30 cellular contexts compared by ENCODE assay signal in genomic region chr17:35010093-35010492, GRCh38. TPM values are rescaled to one million over a fixed set of nuclear protein-coding genes. Genes with fewer than 3 reads are reported as not detected.
DNase-seq lines count a peak whose midpoint lies in the region; ATAC-seq and TF ChIP-seq lines count a peak whose summit lies in the region.
"Had no signal": no experiment of that assay in that cellular context is flagged by ENCODE, and none has a peak within 500 bp of the region (broad histone marks: within the 10 kb centered on the region; RNA-seq: fewer than 3 reads in every experiment).

No MANE protein-coding gene starts in this region.

- no peak for ATAC-seq in activated CD8-positive, alpha-beta memory T cell treated with anti-CD3 and anti-CD28 coated beads, Interleukin-2, amount 10 ng/mL, durations not matched to agents 7 days and 5 days
- ATAC-seq in stimulated activated naive B cell treated with anti-CD40 and anti-IgM and Interleukin-4, amounts not matched to agents 10 μg/mL and 1 μg/mL and 100 μg/mL, for 72 hours (replicated peaks) = no peak
- ATAC-seq: effector memory CD8-positive, alpha-beta T cell; heart left ventricle; right cardiac atrium; Right ventricle myocardium inferior; stimulated activated naive CD8-positive, alpha-beta T cell treated with anti-CD3 and anti-CD28 coated beads, Interleukin-15, Interleukin-2, amounts not matched to agents 100 U/mL and 50 U/mL, for 24 hours had no signal

- TF ChIP-seq CTCF in dorsolateral prefrontal cortex (IDR thresholded peaks at IDR 0.05 in 54 of 56, conservative IDR thresholded peaks at IDR 0.05 in 2 of 56; ENCODE audit: low read depth in 1 of 56, partially characterized antibody in 56 of 56) (no peak), progenitor cell of endocrine pancreas (IDR thresholded peaks at IDR 0.05; ENCODE audit: unreplicated experiment) (no peak)

- H3K27ac Mint-ChIP-seq in activated CD8-positive, alpha-beta memory T cell treated with anti-CD3 and anti-CD28 coated beads, Interleukin-2, amount 10 ng/mL, durations not matched to agents 7 days and 5 days = peak overlapping the region; percentile 55
- peak overlapping the region; percentile 20 for H3K27ac Mint-ChIP-seq in stimulated activated naive B cell treated with anti-CD40 and anti-IgM and Interleukin-4, amounts not matched to agents 10 μg/mL and 1 μg/mL and 100 μg/mL, for 72 hours
- no peak overlapping the region for H3K27ac Mint-ChIP-seq in progenitor cell of endocrine pancreas
- H3K27ac Mint-ChIP-seq: activated B cell treated with CpG ODN at 0.5 μM for 24 hours; activated naive CD4-positive, alpha-beta T cell treated with anti-CD3 and anti-CD28 coated beads, Interleukin-2, amount 50 U/mL, for 24 hours; neural progenitor cell had no signal

- H3K4me3 ChIP-seq in dorsolateral prefrontal cortex = no peak overlapping the region
- H3K4me3 ChIP-seq: breast epithelium, colonic mucosa, heart left ventricle, left ventricle myocardium inferior, neural progenitor cell, smooth muscle cell had no signal

- CTCF ChIA-PET in activated CD8-positive, alpha-beta memory T cell treated with anti-CD3 and anti-CD28 coated beads, Interleukin-2, amount 10 ng/mL, durations not matched to agents 7 days and 5 days (lab: Charles Lee) = interaction anchor here (1.0 to 2.6 kb wide), 2 partner anchors 10 to 13 kb away, joined by 3 to 7 read pairs; no protein-coding TSS in a partner anchor

- intact Hi-C loops in dorsolateral prefrontal cortex (cut with DNase I) = no loop called here

- no peak overlapping the region for H3K4me3 Mint-ChIP-seq in activated CD8-positive, alpha-beta memory T cell treated with anti-CD3 and anti-CD28 coated beads, Interleukin-2, amount 10 ng/mL, durations not matched to agents 7 days and 5 days
- no peak overlapping the region for H3K4me3 Mint-ChIP-seq in stimulated activated naive B cell treated with anti-CD40 and anti-IgM and Interleukin-4, amounts not matched to agents 10 μg/mL and 1 μg/mL and 100 μg/mL, for 72 hours
- H3K4me3 Mint-ChIP-seq in progenitor cell of endocrine pancreas (ENCODE audit: low read depth) = no peak overlapping the region
- H3K4me3 Mint-ChIP-seq: activated B cell treated with CpG ODN at 0.5 μM for 24 hours; activated naive CD4-positive, alpha-beta T cell treated with anti-CD3 and anti-CD28 coated beads, Interleukin-2, amount 50 U/mL, for 24 hours; CD4-positive, alpha-beta memory T cell; effector memory CD8-positive, alpha-beta T cell; IgD-negative memory B cell; neural progenitor cell had no signal

- H3K9me3 Mint-ChIP-seq in activated CD8-positive, alpha-beta memory T cell treated with anti-CD3 and anti-CD28 coated beads, Interleukin-2, amount 10 ng/mL, durations not matched to agents 7 days and 5 days (ENCODE audit: low read depth) = no peaks in the 10 kb centered on the region
- H3K9me3 Mint-ChIP-seq in stimulated activated naive B cell treated with anti-CD40 and anti-IgM and Interleukin-4, amounts not matched to agents 10 μg/mL and 1 μg/mL and 100 μg/mL, for 72 hours = no peaks in the 10 kb centered on the region
- H3K9me3 Mint-ChIP-seq in progenitor cell of endocrine pancreas (ENCODE audit: low read depth) = no peaks in the 10 kb centered on the region
- H3K9me3 Mint-ChIP-seq: activated B cell treated with CpG ODN at 0.5 μM for 24 hours; activated naive CD4-positive, alpha-beta T cell treated with anti-CD3 and anti-CD28 coated beads, Interleukin-2, amount 50 U/mL, for 24 hours; CD4-positive, alpha-beta memory T cell; effector memory CD8-positive, alpha-beta T cell; IgD-negative memory B cell; neural progenitor cell had no signal

- H3K27me3 Mint-ChIP-seq in activated CD8-positive, alpha-beta memory T cell treated with anti-CD3 and anti-CD28 coated beads, Interleukin-2, amount 10 ng/mL, durations not matched to agents 7 days and 5 days = no peaks in the 10 kb centered on the region
- H3K27me3 Mint-ChIP-seq in stimulated activated naive B cell treated with anti-CD40 and anti-IgM and Interleukin-4, amounts not matched to agents 10 μg/mL and 1 μg/mL and 100 μg/mL, for 72 hours = no peaks in the 10 kb centered on the region
- no peaks in the 10 kb centered on the region for H3K27me3 Mint-ChIP-seq in progenitor cell of endocrine pancreas
- H3K27me3 Mint-ChIP-seq: activated B cell treated with CpG ODN at 0.5 μM for 24 hours; activated naive CD4-positive, alpha-beta T cell treated with anti-CD3 and anti-CD28 coated beads, Interleukin-2, amount 50 U/mL, for 24 hours; CD4-positive, alpha-beta memory T cell; effector memory CD8-positive, alpha-beta T cell; IgD-negative memory B cell had no signal

- peaks cover 46% of the 10 kb centered on the region for H3K36me3 Mint-ChIP-seq in activated CD8-positive, alpha-beta memory T cell treated with anti-CD3 and anti-CD28 coated beads, Interleukin-2, amount 10 ng/mL, durations not matched to agents 7 days and 5 days
- peaks cover 16 to 31% of the 10 kb centered on the region in 2 donors for H3K36me3 Mint-ChIP-seq in stimulated activated naive B cell treated with anti-CD40 and anti-IgM and Interleukin-4, amounts not matched to agents 10 μg/mL and 1 μg/mL and 100 μg/mL, for 72 hours
- H3K36me3 Mint-ChIP-seq in progenitor cell of endocrine pancreas (ENCODE audit: insufficient read depth) = peaks cover 13% of the 10 kb centered on the region

- H3K27ac ChIP-seq in dorsolateral prefrontal cortex = peak overlapping the region in 37 of 59 donors; percentile 2 to 100 (median 43)
- H3K27ac ChIP-seq: breast epithelium, colonic mucosa, heart left ventricle, left ventricle myocardium inferior, testis had no signal

- TF ChIP-seq POLR2A in erythroblast (IDR thresholded peaks at IDR 0.05; ENCODE audit: low read length) = no peak

- H3K27me3 ChIP-seq in dorsolateral prefrontal cortex = no peaks in the 10 kb centered on the region
- H3K27me3 ChIP-seq: breast epithelium, colonic mucosa, heart left ventricle, neural progenitor cell, testis had no signal

- H3K4me1 Mint-ChIP-seq in activated CD8-positive, alpha-beta memory T cell treated with anti-CD3 and anti-CD28 coated beads, Interleukin-2, amount 10 ng/mL, durations not matched to agents 7 days and 5 days = no peaks in the 10 kb centered on the region
- H3K4me1 Mint-ChIP-seq in stimulated activated naive B cell treated with anti-CD40 and anti-IgM and Interleukin-4, amounts not matched to agents 10 μg/mL and 1 μg/mL and 100 μg/mL, for 72 hours = no peaks in the 10 kb centered on the region
- H3K4me1 Mint-ChIP-seq in progenitor cell of endocrine pancreas (ENCODE audit: low read depth) = peaks cover 8% of the 10 kb centered on the region
- H3K4me1 Mint-ChIP-seq: activated B cell treated with CpG ODN at 0.5 μM for 24 hours had no signal

- no peak for DNase-seq in activated CD8-positive, alpha-beta memory T cell treated with anti-CD3 and anti-CD28 coated beads, Interleukin-2, amount 10 ng/mL, durations not matched to agents 7 days and 5 days
- no peak for DNase-seq in activated CD8-positive, alpha-beta memory T cell treated with anti-CD3 and anti-CD28 coated beads, Interleukin-2, amount 50 U/mL, for 4 hours
- DNase-seq in dorsolateral prefrontal cortex = no peak
- DNase-seq in stimulated activated naive B cell treated with anti-CD40 and anti-IgM and Interleukin-4, amounts not matched to agents 10 μg/mL and 1 μg/mL and 100 μg/mL, for 72 hours = no peak
- DNase-seq in progenitor cell of endocrine pancreas (ENCODE audit: low spot score, unreplicated experiment) = no peak
- no peak for DNase-seq in erythroblast (lab: John Stamatoyannopoulos, UW)
- DNase-seq: 8988T; activated B cell treated with CpG ODN at 0.5 μM for 24 hours; activated CD4-positive, alpha-beta T cell treated with anti-CD3 and anti-CD28 coated beads, Interleukin-2, amount 50 U/mL, for 1 hour; AML-193; CD4-positive, alpha-beta memory T cell; colonic mucosa; effector memory CD8-positive, alpha-beta T cell; foreskin melanocyte; GOT3; heart left ventricle; islet precursor cell; left ventricle myocardium inferior; NCI-H2107; NCI-H345; right cardiac atrium; SK-N-SH; stimulated activated naive CD8-positive, alpha-beta T cell treated with anti-CD3 and anti-CD28 coated beads, Interleukin-15, Interleukin-2, amounts not matched to agents 100 U/mL and 50 U/mL, for 24 hours; testis had no signal

RNA-seq across cellular contexts. Expression of gene LIG3, which starts 29.8 kb away (rescaled TPM):
- 10 to 100 TPM; 54.4 to 56.5 TPM for total RNA-seq in activated CD8-positive, alpha-beta memory T cell treated with anti-CD3 and anti-CD28 coated beads, Interleukin-2, amount 10 ng/mL, durations not matched to agents 7 days and 5 days
- total RNA-seq in dorsolateral prefrontal cortex = 10 to 100 TPM; 30.3 to 62.9 (median 43.1) TPM
- 101 TPM in 2 replicates for total RNA-seq in progenitor cell of endocrine pancreas

RNA-seq across cellular contexts. Expression of gene ZNF830, which starts 48.8 kb away (rescaled TPM):
- total RNA-seq in activated CD8-positive, alpha-beta memory T cell treated with anti-CD3 and anti-CD28 coated beads, Interleukin-2, amount 10 ng/mL, durations not matched to agents 7 days and 5 days = 10 to 100 TPM; 27.7 to 32.7 TPM
- total RNA-seq in dorsolateral prefrontal cortex (10 to 100 TPM in 119 of 120 experiments, 1 to 10 TPM in 1; 9.3 to 22.0 (median 15.2) TPM), progenitor cell of endocrine pancreas (17.7 and 21.3 TPM in 2 replicates)

RNA-seq across cellular contexts. Expression of gene CCT6B, which starts 48.8 kb away (rescaled TPM):
- total RNA-seq in activated CD8-positive, alpha-beta memory T cell treated with anti-CD3 and anti-CD28 coated beads, Interleukin-2, amount 10 ng/mL, durations not matched to agents 7 days and 5 days = 1 to 10 TPM; 1.9 to 2.4 TPM
- total RNA-seq in dorsolateral prefrontal cortex (1 to 10 TPM; 1.3 to 9.3 (median 4.1) TPM), progenitor cell of endocrine pancreas (1.6 and 1.7 TPM in 2 replicates)

RNA-seq across cellular contexts. Expression of gene RFFL, which starts 53.4 kb away (rescaled TPM):
- 10 to 100 TPM; 47.7 to 52.2 TPM for total RNA-seq in activated CD8-positive, alpha-beta memory T cell treated with anti-CD3 and anti-CD28 coated beads, Interleukin-2, amount 10 ng/mL, durations not matched to agents 7 days and 5 days
- total RNA-seq in dorsolateral prefrontal cortex = 100 to 1,000 TPM in 3 of 120 experiments, 10 to 100 TPM in 117; 18.0 to 137 (median 45.5) TPM
- 34.0 and 35.2 TPM in 2 replicates for total RNA-seq in progenitor cell of endocrine pancreas
